ENCODE assay signal across 13 cellular contexts in genomic region chr14:42027271-42027670, GRCh38.
DNase-seq lines count a peak whose midpoint lies in the region; ATAC-seq and TF ChIP-seq lines count a peak whose summit lies in the region.
"Had no signal": no experiment of that assay in that cellular context is flagged by ENCODE, and none has a peak within 500 bp of the region (broad histone marks: within the 10 kb centered on the region; RNA-seq: fewer than 3 reads in every experiment).

No MANE protein-coding gene starts in this region.

- H3K4me2 ChIP-seq in GM23248 (ENCODE audit: unreplicated experiment) (no peak overlapping the region), trophoblast cell (ENCODE audit: low read length) (no peak overlapping the region)

- H4K8ac ChIP-seq in trophoblast cell (ENCODE audit: low read depth, low read length): no peak overlapping the region

- no peak overlapping the region for H3K4me3 ChIP-seq in GM23248
- H3K4me3 ChIP-seq in trophoblast cell (ENCODE audit: low read depth, low read length): no peak overlapping the region

- no peaks in the 10 kb centered on the region for H3K36me3 ChIP-seq in GM23248 (ENCODE audit: low read depth)
- no peaks in the 10 kb centered on the region for H3K36me3 ChIP-seq in trophoblast cell (ENCODE audit: control insufficient read depth in 1 of 2, insufficient read depth in 2 of 2, low read length in 2 of 2)

- H3K36me3 Mint-ChIP-seq in activated B cell treated with CpG ODN at 0.5 μM for 24 hours (ENCODE audit: low read depth) (no peaks in the 10 kb centered on the region), HFFc6 (ENCODE audit: low read depth) (no peaks in the 10 kb centered on the region)
- H3K36me3 Mint-ChIP-seq: CD8-positive, alpha-beta memory T cell had no signal

- CTCF ChIA-PET in activated B cell treated with CpG ODN at 0.5 μM for 24 hours (lab: Charles Lee): no interaction called here

- peak overlapping the region; percentile 42 for H3K27ac Mint-ChIP-seq in activated B cell treated with CpG ODN at 0.5 μM for 24 hours
- H3K27ac Mint-ChIP-seq in HFFc6: no peak overlapping the region
- H3K27ac Mint-ChIP-seq: CD8-positive, alpha-beta memory T cell had no signal

- H4K91ac ChIP-seq in trophoblast cell (ENCODE audit: low read depth, low read length): no peak overlapping the region

- no peak overlapping the region for H3K4ac ChIP-seq in trophoblast cell (ENCODE audit: low read depth, low read length)

- H3K79me2 ChIP-seq in GM23248 (ENCODE audit: insufficient read depth) (no peaks in the 10 kb centered on the region), trophoblast cell (ENCODE audit: control insufficient read depth, insufficient read depth, low read length, poor library complexity) (no peaks in the 10 kb centered on the region)

- POLR2A ChIA-PET in activated B cell treated with CpG ODN at 0.5 μM for 24 hours (lab: Charles Lee): interaction anchor here (1.4 kb wide), 1 partner anchor 10 kb away, joined by 3 read pairs; no protein-coding TSS in a partner anchor

- no peak overlapping the region for H2AK5ac ChIP-seq in trophoblast cell (ENCODE audit: low read length)

- H3K9me2 ChIP-seq in GM23248 (ENCODE audit: insufficient read depth): no peaks in the 10 kb centered on the region

- H3K4me3 Mint-ChIP-seq in activated B cell treated with CpG ODN at 0.5 μM for 24 hours (no peak overlapping the region), HFFc6 (no peak overlapping the region)
- H3K4me3 Mint-ChIP-seq: CD8-positive, alpha-beta memory T cell had no signal

- no peaks in the 10 kb centered on the region for H3F3A ChIP-seq in GM23248 (ENCODE audit: insufficient read depth)

- in situ Hi-C loops in GM23248 (cut with MboI): no loop called here

- H3K9me3 ChIP-seq in GM23248 (ENCODE audit: low read depth) (no peaks in the 10 kb centered on the region), trophoblast cell (ENCODE audit: insufficient read depth, low read depth, low read length) (no peaks in the 10 kb centered on the region)

- H3K23ac ChIP-seq in trophoblast cell (ENCODE audit: low read length): no peak overlapping the region

- no peak overlapping the region for H3K18ac ChIP-seq in trophoblast cell (ENCODE audit: low read length)

- peaks cover 1% of the 10 kb centered on the region for H3K79me1 ChIP-seq in trophoblast cell (ENCODE audit: low read length)

- H4K12ac ChIP-seq in trophoblast cell (ENCODE audit: low read depth, low read length): no peak overlapping the region

- H3K9me3 Mint-ChIP-seq in activated B cell treated with CpG ODN at 0.5 μM for 24 hours (no peaks in the 10 kb centered on the region), HFFc6 (peaks cover 31% of the 10 kb centered on the region)

- no peak for ATAC-seq in activated B cell treated with CpG ODN at 0.5 μM for 24 hours (ENCODE audit: low read depth)
- no peak for ATAC-seq in GM18907 (IDR thresholded peaks at IDR 0.05; ENCODE audit: unreplicated experiment)

- H2AFZ ChIP-seq in GM23248 (no peak overlapping the region), trophoblast cell (ENCODE audit: insufficient read depth, low read length, poor library complexity) (no peak overlapping the region)

- no peak for TF ChIP-seq CTCF in activated B cell treated with CpG ODN at 0.5 μM for 24 hours (IDR thresholded peaks at IDR 0.05)
- no peak for TF ChIP-seq CTCF in HFFc6 (IDR thresholded peaks at IDR 0.05)

- no peak overlapping the region for H2BK12ac ChIP-seq in trophoblast cell (ENCODE audit: low read length)

- H3K14ac ChIP-seq in trophoblast cell (ENCODE audit: low read length): no peak overlapping the region

- H3K27me3 Mint-ChIP-seq in activated B cell treated with CpG ODN at 0.5 μM for 24 hours (no peaks in the 10 kb centered on the region), HFFc6 (ENCODE audit: insufficient read depth) (no peaks in the 10 kb centered on the region)

- H2BK120ac ChIP-seq in trophoblast cell (ENCODE audit: insufficient read depth, low read length, poor library complexity): no peak overlapping the region

- H3K4me1 ChIP-seq in GM23248 (ENCODE audit: insufficient read depth) (no peaks in the 10 kb centered on the region), trophoblast cell (ENCODE audit: control insufficient read depth in 1 of 2, insufficient read depth in 2 of 2, low read length in 2 of 2) (no peaks in the 10 kb centered on the region)

- H3K9ac ChIP-seq in GM23248: no peak overlapping the region
- no peak overlapping the region for H3K9ac ChIP-seq in trophoblast cell (ENCODE audit: low read length)

- WGBS in GM23248 (ENCODE audit: low coverage in 1 of 2, low lambda C conversion rate in 2 of 2, missing lambda C conversion rate in 2 of 2), 2 experiments: 68 to 72% methylated on average over 3 of the region's 3 CpGs
- WGBS in trophoblast cell (ENCODE audit: extremely low coverage, insufficient coverage, insufficient read length): no CpG with 5 or more reads among the region's 3 CpGs

- H2BK5ac ChIP-seq in trophoblast cell (ENCODE audit: low read depth, low read length, poor library complexity): no peak overlapping the region

- H3K4me1 Mint-ChIP-seq in activated B cell treated with CpG ODN at 0.5 μM for 24 hours (peaks cover 29% of the 10 kb centered on the region), HFFc6 (ENCODE audit: low read depth) (no peaks in the 10 kb centered on the region)
- H3K4me1 Mint-ChIP-seq: CD8-positive, alpha-beta memory T cell had no signal

- no peak overlapping the region for H3K27ac ChIP-seq in GM23248
- H3K27ac ChIP-seq in trophoblast cell (ENCODE audit: low read depth, low read length): peak overlapping the region; percentile 73

- H4K20me1 ChIP-seq in GM23248 (ENCODE audit: insufficient read depth): no peaks in the 10 kb centered on the region

- H3K27me3 ChIP-seq in GM23248 (replicated peaks; ENCODE audit: insufficient read depth) (no peaks in the 10 kb centered on the region), trophoblast cell (ENCODE audit: insufficient read depth, low read length) (no peaks in the 10 kb centered on the region)

- intact Hi-C loops in activated B cell treated with CpG ODN at 0.5 μM for 24 hours (cut with micrococcal nuclease): no loop called here

- DNase-seq in COLO829 (ENCODE audit: low spot score) (peak; percentile 1), GM23248 (peak; percentile 3), activated B cell treated with CpG ODN at 0.5 μM for 24 hours (no peak), trophoblast cell (no peak), HFFc6 (no peak), SHP77 (lab: John Stamatoyannopoulos, UW) (no peak)
- DNase-seq in activated CD4-positive, CD25-positive, alpha-beta regulatory T cell treated with anti-CD3 and anti-CD28 coated beads, Interleukin-2, amount 50 U/mL, for 72 hours: no peak
- DNase-seq: CD8-positive, alpha-beta memory T cell; DMS 273 treated with DMSO at 0.1 percent for 48 hours; HCEC 1CT; IMR-90; KBM-7 had no signal

Comparison
In these comparisons a context has a peak if more than half of its experiments do, and no peak if none do; other contexts are left out.
1. DNase-seq: peak in COLO829 (single experiment) and GM23248 (single experiment); none in activated B cell treated with CpG ODN at 0.5 μM for 24 hours (single experiment), trophoblast cell (0 of 2), activated CD4-positive, CD25-positive, alpha-beta regulatory T cell treated with anti-CD3 and anti-CD28 coated beads, Interleukin-2, amount 50 U/mL, for 72 hours (single experiment), HFFc6 (single experiment) and SHP77 (0 of 2).